In genomic region chr9:110126986-110127864, GRCh38 we compare ENCODE assay signal across 8 cellular contexts.
DNase-seq lines count a peak whose midpoint lies in the region; ATAC-seq and TF ChIP-seq lines count a peak whose summit lies in the region.

No MANE protein-coding gene starts in this region.

- intact Hi-C loops in OCI-LY7 (cut with micrococcal nuclease; ENCODE audit: unreplicated experiment): loop anchor here (1.0 kb wide), 1 partner anchor 79 kb away; no protein-coding TSS in a partner anchor

- POLR2A ChIA-PET in OCI-LY7 (lab: Charles Lee): interaction anchor here (0.6 to 9.9 kb wide), 18 partner anchors 10 to 224 kb away, joined by 3 to 136 read pairs (median 10); no protein-coding TSS in a partner anchor

- no peaks in the 10 kb centered on the region for H3K27me3 Mint-ChIP-seq in naive B cell

- peaks cover 0 to 6% of the 10 kb centered on the region in 2 donors for H3K36me3 Mint-ChIP-seq in naive B cell

- H3K36me3 ChIP-seq in ACC112 (ENCODE audit: insufficient read depth, low read length) (no peaks in the 10 kb centered on the region), OCI-LY7 (ENCODE audit: insufficient read depth, low read length) (peaks cover under 1% of the 10 kb centered on the region), fibroblast of lung (ENCODE audit: control insufficient read depth, insufficient read depth, low read length) (no peaks in the 10 kb centered on the region)

- no peaks in the 10 kb centered on the region for H3K9me3 ChIP-seq in OCI-LY7 (ENCODE audit: low read length)
- no peaks in the 10 kb centered on the region for H3K9me3 ChIP-seq in fibroblast of lung (ENCODE audit: control insufficient read depth, insufficient read depth, low read depth, low read length)

- peak overlapping the region; percentile 93 to 99 (median 98) for H3K27ac Mint-ChIP-seq in naive B cell

- DNase-seq in OCI-LY7 (ENCODE audit: low spot score) (no peak), fibroblast of lung (ENCODE audit: low read depth in 2 of 2) (peak; percentile 58 to 97), naive B cell (no peak), NOMO-1 treated with dmso at 0.1 percent for 144 hours (lab: John Stamatoyannopoulos, UW; ENCODE audit: unreplicated experiment) (no peak), NCI-H1436 (lab: John Stamatoyannopoulos, UW) (no peak), NCI-H146 treated with DMSO at 0.1 percent for 48 hours (lab: John Stamatoyannopoulos, UW; ENCODE audit: unreplicated experiment) (no peak)

- no peaks in the 10 kb centered on the region for H3K9me2 ChIP-seq in OCI-LY7 (ENCODE audit: insufficient read depth, low read length)

- H3K4me1 ChIP-seq in ACC112 (ENCODE audit: control insufficient read depth, insufficient read depth, low read length, unreplicated experiment): peaks cover 95% of the 10 kb centered on the region
- peaks cover 100% of the 10 kb centered on the region for H3K4me1 ChIP-seq in OCI-LY7 (ENCODE audit: insufficient read depth, low read length, poor library complexity, severe bottlenecking)
- peaks cover 65% of the 10 kb centered on the region for H3K4me1 ChIP-seq in fibroblast of lung (ENCODE audit: control insufficient read depth, extremely low read depth, insufficient read depth, low read length)

- peak overlapping the region; percentile 74 to 91 (median 86) for H3K4me3 Mint-ChIP-seq in naive B cell

- peak overlapping the region; percentile 60 for H3K4me3 ChIP-seq in ACC112 (ENCODE audit: low read depth, low read length)
- H3K4me3 ChIP-seq in OCI-LY7 (ENCODE audit: low read depth, low read length, poor library complexity, severe bottlenecking): peak overlapping the region; percentile 57
- H3K4me3 ChIP-seq in fibroblast of lung (replicated peaks in 1 of 4; ENCODE audit: control extremely low read depth in 1 of 4, insufficient read depth in 1 of 4, low read depth in 3 of 4, low read length in 4 of 4): peak overlapping the region; percentile 25 to 52 (median 36)

- H3K27me3 ChIP-seq in ACC112 (ENCODE audit: insufficient read depth, low read length) (no peaks in the 10 kb centered on the region), fibroblast of lung (ENCODE audit: control insufficient read depth, insufficient read depth, low read length) (no peaks in the 10 kb centered on the region)

- H3K4me2 ChIP-seq in OCI-LY7 (ENCODE audit: low read length) (peak overlapping the region; percentile 89), fibroblast of lung (ENCODE audit: extremely low read depth, insufficient read depth, low read length) (peak overlapping the region; percentile 71)

- BruUV-seq in OCI-LY7 (replicated peaks; lab: Mats Ljungman, UMichigan): no TSS peak

- TF ChIP-seq CTCF in OCI-LY7 (conservative IDR thresholded peaks at IDR 0.05; ENCODE audit: low read length): no peak
- no peak for TF ChIP-seq CTCF in fibroblast of lung (conservative IDR thresholded peaks at IDR 0.05 in 1 of 2, IDR thresholded peaks at IDR 0.05 in 1 of 2; ENCODE audit: low read depth in 1 of 2, low read length in 2 of 2)

- peak overlapping the region; percentile 61 for H3K9ac ChIP-seq in fibroblast of lung (ENCODE audit: insufficient read depth, low read length)

- CTCF ChIA-PET in OCI-LY7 (lab: Charles Lee; ENCODE audit: unreplicated experiment): interaction anchor here (0.8 to 6.1 kb wide), 5 partner anchors 11 to 220 kb away, joined by 3 to 37 read pairs (median 8); no protein-coding TSS in a partner anchor

- H3K27ac ChIP-seq in ACC112 (ENCODE audit: low read depth, low read length) (peak overlapping the region; percentile 94), OCI-LY7 (ENCODE audit: low read depth, low read length, poor library complexity, severe bottlenecking) (peak overlapping the region; percentile 95), fibroblast of lung (ENCODE audit: insufficient read depth, low read length) (peak overlapping the region; percentile 93)

- H4K20me1 ChIP-seq in OCI-LY7 (ENCODE audit: insufficient read depth, low read length) (no peaks in the 10 kb centered on the region), fibroblast of lung (ENCODE audit: control insufficient read depth, extremely low read depth, insufficient read depth, low read length) (no peaks in the 10 kb centered on the region)

- H3K79me2 ChIP-seq in ACC112 (ENCODE audit: control insufficient read depth, insufficient read depth, low read length, unreplicated experiment) (peaks cover 99% of the 10 kb centered on the region), OCI-LY7 (ENCODE audit: insufficient read depth, low read depth, low read length) (peaks cover 97% of the 10 kb centered on the region; the same call in 1 of the 2 replicates), fibroblast of lung (ENCODE audit: control insufficient read depth, insufficient read depth, low read length) (peaks cover 97% of the 10 kb centered on the region)

- peaks cover 87 to 99% (median 97%) of the 10 kb centered on the region in 3 donors for H3K4me1 Mint-ChIP-seq in naive B cell

- H3K9me3 Mint-ChIP-seq in naive B cell: no peaks in the 10 kb centered on the region

- H2AFZ ChIP-seq in ACC112 (ENCODE audit: low read length, unreplicated experiment): no peak overlapping the region
- H2AFZ ChIP-seq in OCI-LY7 (ENCODE audit: low read length): no peak overlapping the region; the same call in 1 of the 2 replicates
- no peak overlapping the region for H2AFZ ChIP-seq in fibroblast of lung (ENCODE audit: low read length)

- ATAC-seq in naive B cell (ENCODE audit: low read depth in 2 of 2) (no peak), HG03045 (IDR thresholded peaks at IDR 0.05; ENCODE audit: unreplicated experiment) (no peak)

Comparison
In these comparisons a context has a peak if more than half of its experiments do, and no peak if none do; other contexts are left out.
1. DNase-seq: peak in fibroblast of lung (2 of 2); none in OCI-LY7 (single experiment), naive B cell (single experiment), NOMO-1 treated with dmso at 0.1 percent for 144 hours (single experiment), NCI-H1436 (single experiment) and NCI-H146 treated with DMSO at 0.1 percent for 48 hours (single experiment).
2. Peak in every context shown above with its lines, with median percentiles within 50 percentile points of each other: H3K27ac ChIP-seq and H3K4me3 ChIP-seq.